23 cellular contexts compared by ENCODE assay signal in genomic region chr7:28033386-28033785, GRCh38.
"Had no signal": no experiment of that assay in that cellular context is flagged by ENCODE, and none has a peak within 500 bp of the region (broad histone marks: within the 10 kb centered on the region; RNA-seq: fewer than 3 reads in every experiment).

No MANE protein-coding gene starts in this region.

- ATAC-seq: activated CD4-positive, CD25-positive, alpha-beta regulatory T cell treated with anti-CD3 and anti-CD28 coated beads, Interleukin-2, amount 50 U/mL, for 24 hours; activated T-cell treated with anti-CD3 and anti-CD28 coated beads, Interleukin-2, amount 50 U/mL, for 72 hours; left colon; lower lobe of right lung; right lobe of liver; T-helper 17 cell had no signal

- H3K27me3 ChIP-seq: heart right ventricle, right lobe of liver, stomach, suprapubic skin, tibial nerve, uterus had no signal

- H3K9ac ChIP-seq: parathyroid adenoma had no signal

- DNase-seq: activated CD4-positive, alpha-beta memory T cell treated with anti-CD3 and anti-CD28 coated beads, Interleukin-2, amount 10 ng/mL, durations not matched to agents 7 days and 5 days; activated CD4-positive, alpha-beta T cell treated with anti-CD3 and anti-CD28 coated beads, Interleukin-2, amount 10 ng/mL, durations not matched to agents 24 days and 14 days; activated effector memory CD4-positive, alpha-beta T cell treated with anti-CD3 and anti-CD28 coated beads, Interleukin-2, amount 50 U/mL, for 16 hours; activated naive CD4-positive, alpha-beta T cell treated with anti-CD3 and anti-CD28 coated beads, Interleukin-2, amount 10 ng/mL, durations not matched to agents 7 days and 5 days; activated T-cell treated with anti-CD3 and anti-CD28 coated beads, Interleukin-2, amount 50 U/mL, for 72 hours; amygdala; cerebellar nuclear complex; cortex of kidney; foreskin fibroblast; heart right ventricle; left colon; lower lobe of right lung; nucleus accumbens; right lobe of liver; stimulated activated CD4-positive, alpha-beta T cell treated with anti-CD3 and anti-CD28 coated beads, Interleukin-1b, Interleukin-23, amount 100 ng/mL, for 48 hours; stomach; T-helper 17 cell; uterus had no signal

- H3K9me3 ChIP-seq: heart right ventricle, lower lobe of right lung, right lobe of liver, stomach, suprapubic skin, tibial nerve, uterus had no signal

- H3K36me3 ChIP-seq: heart right ventricle, lower lobe of right lung, right lobe of liver, stomach, suprapubic skin, tibial nerve, uterus had no signal

- H3K4me1 ChIP-seq: parathyroid adenoma had no signal

- H3K79me2 ChIP-seq: parathyroid adenoma had no signal

- H3K27ac ChIP-seq: heart right ventricle, lower lobe of right lung, parathyroid adenoma, right lobe of liver, skin epidermis, stomach, suprapubic skin, tibial nerve had no signal

- H3K4me3 ChIP-seq: heart right ventricle, lower lobe of right lung, right lobe of liver, skin epidermis, stomach, suprapubic skin, tibial nerve, uterus had no signal

- H2AFZ ChIP-seq: parathyroid adenoma had no signal
